Comparison of ENCODE assay signal across 9 cellular contexts in the genomic region with DNA sequence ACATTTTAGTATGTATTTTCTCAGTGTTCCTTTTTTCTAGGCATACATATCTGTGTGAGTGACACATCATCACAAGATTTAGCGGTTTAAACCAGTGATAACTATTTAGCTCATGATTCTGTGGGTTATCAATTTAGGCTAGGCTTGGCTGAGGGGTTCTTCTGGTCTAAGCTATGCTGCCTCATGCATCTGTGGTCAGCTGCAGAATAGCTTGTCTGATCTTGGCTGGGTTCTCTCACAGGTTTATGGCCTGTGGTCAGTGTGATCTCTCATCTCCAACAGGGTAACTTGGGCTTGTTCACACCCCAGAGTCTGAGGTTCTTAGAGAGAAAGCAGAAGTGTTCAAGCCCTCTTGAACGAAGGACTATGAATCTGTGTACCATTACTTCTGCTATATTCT.
DNase-seq lines count a peak whose midpoint lies in the region; ATAC-seq and TF ChIP-seq lines count a peak whose summit lies in the region.
"Had no signal": no experiment of that assay in that cellular context is flagged by ENCODE, and none has a peak within 500 bp of the region (broad histone marks: within the 10 kb centered on the region; RNA-seq: fewer than 3 reads in every experiment).

No MANE protein-coding gene starts in this region.

- no peak for TF ChIP-seq POLR2A in erythroblast (IDR thresholded peaks at IDR 0.05; ENCODE audit: low read length)

- TF ChIP-seq CTCF in GM06990 (IDR thresholded peaks at IDR 0.05; ENCODE audit: insufficient read depth, low read length, poor library complexity, severe bottlenecking) = no peak

- ATAC-seq in GM19452 (IDR thresholded peaks at IDR 0.05; ENCODE audit: unreplicated experiment) = peak; percentile 83
- ATAC-seq in HG03354 (IDR thresholded peaks at IDR 0.05; ENCODE audit: poor library complexity, severe bottlenecking, unreplicated experiment) = peak; percentile 45
- no peak for ATAC-seq in GM18517 (IDR thresholded peaks at IDR 0.05; ENCODE audit: unreplicated experiment)

- H3K4me3 ChIP-seq in GM06990 (replicated peaks; ENCODE audit: low read depth, low read length) = no peak overlapping the region

- DNase-seq in GM06990 (ENCODE audit: extremely low read depth, insufficient read length) = peak; percentile 12
- DNase-seq in erythroblast (lab: John Stamatoyannopoulos, UW) = peak; percentile 18 to 60
- no peak for DNase-seq in DMS 273 treated with DMSO at 0.1 percent for 48 hours (lab: John Stamatoyannopoulos, UW)
- DNase-seq in retina = no peak
- DNase-seq in 8988T = no peak
- DNase-seq: aorta had no signal

- H3K27me3 ChIP-seq in GM06990 (replicated peaks; ENCODE audit: control insufficient read depth, insufficient read depth, low read length) = no peaks in the 10 kb centered on the region

- peaks cover 1% of the 10 kb centered on the region for H3K36me3 ChIP-seq in GM06990 (ENCODE audit: control insufficient read depth, insufficient read depth, low read length)

Comparison
In these comparisons a context has a peak if more than half of its experiments do, and no peak if none do; other contexts are left out.
1. DNase-seq: peak in GM06990 (single experiment) and erythroblast (2 of 2); none in DMS 273 treated with DMSO at 0.1 percent for 48 hours (single experiment), retina (single experiment) and 8988T (single experiment).